Comparison of ENCODE assay signal across 2 cellular contexts in the genomic region with DNA sequence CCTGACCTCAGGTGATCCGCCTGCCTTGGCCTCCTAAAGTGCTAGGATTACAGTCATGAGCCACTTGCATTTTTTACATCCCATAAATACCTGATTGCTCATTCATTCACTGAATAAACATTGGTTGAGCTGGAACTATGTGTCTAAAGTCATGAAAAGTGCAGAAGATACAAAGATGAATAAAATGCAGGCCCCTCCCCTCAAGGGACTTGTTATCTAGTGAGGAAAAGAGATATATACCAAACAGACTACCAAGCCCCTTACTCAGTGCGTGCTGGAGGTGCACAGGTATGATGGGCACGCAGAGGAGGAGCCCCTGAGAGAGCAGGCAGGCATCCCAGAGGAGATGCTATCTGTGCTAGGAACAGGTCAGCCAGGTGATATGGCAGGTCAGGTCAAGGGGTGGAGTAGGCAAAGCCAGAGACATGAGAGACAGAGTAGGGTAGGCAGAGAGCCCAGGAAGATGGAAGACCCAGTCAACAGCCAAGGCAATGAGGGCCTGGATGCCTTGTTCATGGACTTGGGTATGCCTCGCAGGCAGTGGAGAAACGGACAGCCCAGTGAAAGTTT.
TF ChIP-seq lines count a peak whose summit lies in the region.

No MANE protein-coding gene starts in this region.

TF ChIP-seq in HCT116, 20 proteins besides CTCF, POLR2A, EP300 and RAD21 (continued from another document):
- TF ChIP-seq, protein P1, sequence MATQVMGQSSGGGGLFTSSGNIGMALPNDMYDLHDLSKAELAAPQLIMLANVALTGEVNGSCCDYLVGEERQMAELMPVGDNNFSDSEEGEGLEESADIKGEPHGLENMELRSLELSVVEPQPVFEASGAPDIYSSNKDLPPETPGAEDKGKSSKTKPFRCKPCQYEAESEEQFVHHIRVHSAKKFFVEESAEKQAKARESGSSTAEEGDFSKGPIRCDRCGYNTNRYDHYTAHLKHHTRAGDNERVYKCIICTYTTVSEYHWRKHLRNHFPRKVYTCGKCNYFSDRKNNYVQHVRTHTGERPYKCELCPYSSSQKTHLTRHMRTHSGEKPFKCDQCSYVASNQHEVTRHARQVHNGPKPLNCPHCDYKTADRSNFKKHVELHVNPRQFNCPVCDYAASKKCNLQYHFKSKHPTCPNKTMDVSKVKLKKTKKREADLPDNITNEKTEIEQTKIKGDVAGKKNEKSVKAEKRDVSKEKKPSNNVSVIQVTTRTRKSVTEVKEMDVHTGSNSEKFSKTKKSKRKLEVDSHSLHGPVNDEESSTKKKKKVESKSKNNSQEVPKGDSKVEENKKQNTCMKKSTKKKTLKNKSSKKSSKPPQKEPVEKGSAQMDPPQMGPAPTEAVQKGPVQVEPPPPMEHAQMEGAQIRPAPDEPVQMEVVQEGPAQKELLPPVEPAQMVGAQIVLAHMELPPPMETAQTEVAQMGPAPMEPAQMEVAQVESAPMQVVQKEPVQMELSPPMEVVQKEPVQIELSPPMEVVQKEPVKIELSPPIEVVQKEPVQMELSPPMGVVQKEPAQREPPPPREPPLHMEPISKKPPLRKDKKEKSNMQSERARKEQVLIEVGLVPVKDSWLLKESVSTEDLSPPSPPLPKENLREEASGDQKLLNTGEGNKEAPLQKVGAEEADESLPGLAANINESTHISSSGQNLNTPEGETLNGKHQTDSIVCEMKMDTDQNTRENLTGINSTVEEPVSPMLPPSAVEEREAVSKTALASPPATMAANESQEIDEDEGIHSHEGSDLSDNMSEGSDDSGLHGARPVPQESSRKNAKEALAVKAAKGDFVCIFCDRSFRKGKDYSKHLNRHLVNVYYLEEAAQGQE (IDR thresholded peaks at IDR 0.05; ENCODE audit: low read depth), result no peak
- TF ChIP-seq, protein P2, sequence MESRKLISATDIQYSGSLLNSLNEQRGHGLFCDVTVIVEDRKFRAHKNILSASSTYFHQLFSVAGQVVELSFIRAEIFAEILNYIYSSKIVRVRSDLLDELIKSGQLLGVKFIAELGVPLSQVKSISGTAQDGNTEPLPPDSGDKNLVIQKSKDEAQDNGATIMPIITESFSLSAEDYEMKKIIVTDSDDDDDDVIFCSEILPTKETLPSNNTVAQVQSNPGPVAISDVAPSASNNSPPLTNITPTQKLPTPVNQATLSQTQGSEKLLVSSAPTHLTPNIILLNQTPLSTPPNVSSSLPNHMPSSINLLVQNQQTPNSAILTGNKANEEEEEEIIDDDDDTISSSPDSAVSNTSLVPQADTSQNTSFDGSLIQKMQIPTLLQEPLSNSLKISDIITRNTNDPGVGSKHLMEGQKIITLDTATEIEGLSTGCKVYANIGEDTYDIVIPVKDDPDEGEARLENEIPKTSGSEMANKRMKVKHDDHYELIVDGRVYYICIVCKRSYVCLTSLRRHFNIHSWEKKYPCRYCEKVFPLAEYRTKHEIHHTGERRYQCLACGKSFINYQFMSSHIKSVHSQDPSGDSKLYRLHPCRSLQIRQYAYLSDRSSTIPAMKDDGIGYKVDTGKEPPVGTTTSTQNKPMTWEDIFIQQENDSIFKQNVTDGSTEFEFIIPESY (IDR thresholded peaks at IDR 0.05; ENCODE audit: extremely low read depth, insufficient replicate concordance, low read length), result no peak
- TF ChIP-seq ELF1 (IDR thresholded peaks at IDR 0.05; ENCODE audit: borderline replicate concordance, low read depth) (no peak), SRF (IDR thresholded peaks at IDR 0.05; ENCODE audit: low read depth) (no peak), FOSL1 (IDR thresholded peaks at IDR 0.05; ENCODE audit: low read depth) (peak; percentile 33; the same call in 1 of the 2 replicates), CEBPB (IDR thresholded peaks at IDR 0.05; ENCODE audit: low read depth) (peak; percentile 15; the same call in 1 of the 2 replicates), EGR1 (IDR thresholded peaks at IDR 0.05; ENCODE audit: low read depth) (no peak), YY1 (IDR thresholded peaks at IDR 0.05; ENCODE audit: extremely low read depth, insufficient replicate concordance, low read depth, low read length) (no peak), TCF7L2 (IDR thresholded peaks at IDR 0.05; ENCODE audit: borderline replicate concordance, extremely low read depth, insufficient read depth, insufficient read length) (no peak), ZNF274 (IDR thresholded peaks at IDR 0.05; ENCODE audit: low read depth, low read length) (no peak), SP1 (IDR thresholded peaks at IDR 0.05; ENCODE audit: low read depth) (no peak), POLR2AphosphoS5 (IDR thresholded peaks at IDR 0.05; ENCODE audit: low read depth, low read length) (no peak), SIN3A (IDR thresholded peaks at IDR 0.05; ENCODE audit: low read depth) (0 out of 2 replicates have a peak, but pooled peaks have one; percentile 31), JUND (IDR thresholded peaks at IDR 0.05) (peak; percentile 37; the same call in 1 of the 2 replicates), ZFX (IDR thresholded peaks at IDR 0.05) (no peak)
- TF ChIP-seq, protein P3, sequence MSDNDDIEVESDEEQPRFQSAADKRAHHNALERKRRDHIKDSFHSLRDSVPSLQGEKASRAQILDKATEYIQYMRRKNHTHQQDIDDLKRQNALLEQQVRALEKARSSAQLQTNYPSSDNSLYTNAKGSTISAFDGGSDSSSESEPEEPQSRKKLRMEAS (IDR thresholded peaks at IDR 0.05), result peak; percentile 31; the same call in 1 of the 2 replicates

TF ChIP-seq in WTC11, 78 proteins besides CTCF, POLR2A, EP300 and RAD21 (continued from another document):
- TF ChIP-seq, protein P4, sequence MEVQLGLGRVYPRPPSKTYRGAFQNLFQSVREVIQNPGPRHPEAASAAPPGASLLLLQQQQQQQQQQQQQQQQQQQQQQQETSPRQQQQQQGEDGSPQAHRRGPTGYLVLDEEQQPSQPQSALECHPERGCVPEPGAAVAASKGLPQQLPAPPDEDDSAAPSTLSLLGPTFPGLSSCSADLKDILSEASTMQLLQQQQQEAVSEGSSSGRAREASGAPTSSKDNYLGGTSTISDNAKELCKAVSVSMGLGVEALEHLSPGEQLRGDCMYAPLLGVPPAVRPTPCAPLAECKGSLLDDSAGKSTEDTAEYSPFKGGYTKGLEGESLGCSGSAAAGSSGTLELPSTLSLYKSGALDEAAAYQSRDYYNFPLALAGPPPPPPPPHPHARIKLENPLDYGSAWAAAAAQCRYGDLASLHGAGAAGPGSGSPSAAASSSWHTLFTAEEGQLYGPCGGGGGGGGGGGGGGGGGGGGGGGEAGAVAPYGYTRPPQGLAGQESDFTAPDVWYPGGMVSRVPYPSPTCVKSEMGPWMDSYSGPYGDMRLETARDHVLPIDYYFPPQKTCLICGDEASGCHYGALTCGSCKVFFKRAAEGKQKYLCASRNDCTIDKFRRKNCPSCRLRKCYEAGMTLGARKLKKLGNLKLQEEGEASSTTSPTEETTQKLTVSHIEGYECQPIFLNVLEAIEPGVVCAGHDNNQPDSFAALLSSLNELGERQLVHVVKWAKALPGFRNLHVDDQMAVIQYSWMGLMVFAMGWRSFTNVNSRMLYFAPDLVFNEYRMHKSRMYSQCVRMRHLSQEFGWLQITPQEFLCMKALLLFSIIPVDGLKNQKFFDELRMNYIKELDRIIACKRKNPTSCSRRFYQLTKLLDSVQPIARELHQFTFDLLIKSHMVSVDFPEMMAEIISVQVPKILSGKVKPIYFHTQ (CRISPR knock-in tag; IDR thresholded peaks at IDR 0.05), result no peak
- no peak for TF ChIP-seq GRHL2 (CRISPR knock-in tag; IDR thresholded peaks at IDR 0.05; ENCODE audit: insufficient replicate concordance, severe bottlenecking)
- TF ChIP-seq IRF2 (CRISPR knock-in tag; IDR thresholded peaks at IDR 0.05; ENCODE audit: borderline replicate concordance, low read depth), result no peak
- TF ChIP-seq GTF2I (CRISPR knock-in tag; conservative IDR thresholded peaks at IDR 0.05), result no peak
- TF ChIP-seq, protein P5, sequence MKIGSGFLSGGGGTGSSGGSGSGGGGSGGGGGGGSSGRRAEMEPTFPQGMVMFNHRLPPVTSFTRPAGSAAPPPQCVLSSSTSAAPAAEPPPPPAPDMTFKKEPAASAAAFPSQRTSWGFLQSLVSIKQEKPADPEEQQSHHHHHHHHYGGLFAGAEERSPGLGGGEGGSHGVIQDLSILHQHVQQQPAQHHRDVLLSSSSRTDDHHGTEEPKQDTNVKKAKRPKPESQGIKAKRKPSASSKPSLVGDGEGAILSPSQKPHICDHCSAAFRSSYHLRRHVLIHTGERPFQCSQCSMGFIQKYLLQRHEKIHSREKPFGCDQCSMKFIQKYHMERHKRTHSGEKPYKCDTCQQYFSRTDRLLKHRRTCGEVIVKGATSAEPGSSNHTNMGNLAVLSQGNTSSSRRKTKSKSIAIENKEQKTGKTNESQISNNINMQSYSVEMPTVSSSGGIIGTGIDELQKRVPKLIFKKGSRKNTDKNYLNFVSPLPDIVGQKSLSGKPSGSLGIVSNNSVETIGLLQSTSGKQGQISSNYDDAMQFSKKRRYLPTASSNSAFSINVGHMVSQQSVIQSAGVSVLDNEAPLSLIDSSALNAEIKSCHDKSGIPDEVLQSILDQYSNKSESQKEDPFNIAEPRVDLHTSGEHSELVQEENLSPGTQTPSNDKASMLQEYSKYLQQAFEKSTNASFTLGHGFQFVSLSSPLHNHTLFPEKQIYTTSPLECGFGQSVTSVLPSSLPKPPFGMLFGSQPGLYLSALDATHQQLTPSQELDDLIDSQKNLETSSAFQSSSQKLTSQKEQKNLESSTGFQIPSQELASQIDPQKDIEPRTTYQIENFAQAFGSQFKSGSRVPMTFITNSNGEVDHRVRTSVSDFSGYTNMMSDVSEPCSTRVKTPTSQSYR (CRISPR knock-in tag; IDR thresholded peaks at IDR 0.05), result no peak
- TF ChIP-seq JAZF1 (CRISPR knock-in tag; IDR thresholded peaks at IDR 0.05), result no peak
- TF ChIP-seq, protein P6, sequence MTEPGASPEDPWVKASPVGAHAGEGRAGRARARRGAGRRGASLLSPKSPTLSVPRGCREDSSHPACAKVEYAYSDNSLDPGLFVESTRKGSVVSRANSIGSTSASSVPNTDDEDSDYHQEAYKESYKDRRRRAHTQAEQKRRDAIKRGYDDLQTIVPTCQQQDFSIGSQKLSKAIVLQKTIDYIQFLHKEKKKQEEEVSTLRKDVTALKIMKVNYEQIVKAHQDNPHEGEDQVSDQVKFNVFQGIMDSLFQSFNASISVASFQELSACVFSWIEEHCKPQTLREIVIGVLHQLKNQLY (CRISPR knock-in tag; IDR thresholded peaks at IDR 0.05), result no peak
- TF ChIP-seq ZNF263 (CRISPR knock-in tag; IDR thresholded peaks at IDR 0.05; ENCODE audit: low read depth), result no peak
- TF ChIP-seq, protein P7, sequence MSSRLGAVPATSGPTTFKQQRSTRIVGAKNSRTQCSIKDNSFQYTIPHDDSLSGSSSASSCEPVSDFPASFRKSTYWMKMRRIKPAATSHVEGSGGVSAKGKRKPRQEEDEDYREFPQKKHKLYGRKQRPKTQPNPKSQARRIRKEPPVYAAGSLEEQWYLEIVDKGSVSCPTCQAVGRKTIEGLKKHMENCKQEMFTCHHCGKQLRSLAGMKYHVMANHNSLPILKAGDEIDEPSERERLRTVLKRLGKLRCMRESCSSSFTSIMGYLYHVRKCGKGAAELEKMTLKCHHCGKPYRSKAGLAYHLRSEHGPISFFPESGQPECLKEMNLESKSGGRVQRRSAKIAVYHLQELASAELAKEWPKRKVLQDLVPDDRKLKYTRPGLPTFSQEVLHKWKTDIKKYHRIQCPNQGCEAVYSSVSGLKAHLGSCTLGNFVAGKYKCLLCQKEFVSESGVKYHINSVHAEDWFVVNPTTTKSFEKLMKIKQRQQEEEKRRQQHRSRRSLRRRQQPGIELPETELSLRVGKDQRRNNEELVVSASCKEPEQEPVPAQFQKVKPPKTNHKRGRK (CRISPR knock-in tag; IDR thresholded peaks at IDR 0.05; ENCODE audit: borderline replicate concordance), result no peak
- TF ChIP-seq, protein P8, sequence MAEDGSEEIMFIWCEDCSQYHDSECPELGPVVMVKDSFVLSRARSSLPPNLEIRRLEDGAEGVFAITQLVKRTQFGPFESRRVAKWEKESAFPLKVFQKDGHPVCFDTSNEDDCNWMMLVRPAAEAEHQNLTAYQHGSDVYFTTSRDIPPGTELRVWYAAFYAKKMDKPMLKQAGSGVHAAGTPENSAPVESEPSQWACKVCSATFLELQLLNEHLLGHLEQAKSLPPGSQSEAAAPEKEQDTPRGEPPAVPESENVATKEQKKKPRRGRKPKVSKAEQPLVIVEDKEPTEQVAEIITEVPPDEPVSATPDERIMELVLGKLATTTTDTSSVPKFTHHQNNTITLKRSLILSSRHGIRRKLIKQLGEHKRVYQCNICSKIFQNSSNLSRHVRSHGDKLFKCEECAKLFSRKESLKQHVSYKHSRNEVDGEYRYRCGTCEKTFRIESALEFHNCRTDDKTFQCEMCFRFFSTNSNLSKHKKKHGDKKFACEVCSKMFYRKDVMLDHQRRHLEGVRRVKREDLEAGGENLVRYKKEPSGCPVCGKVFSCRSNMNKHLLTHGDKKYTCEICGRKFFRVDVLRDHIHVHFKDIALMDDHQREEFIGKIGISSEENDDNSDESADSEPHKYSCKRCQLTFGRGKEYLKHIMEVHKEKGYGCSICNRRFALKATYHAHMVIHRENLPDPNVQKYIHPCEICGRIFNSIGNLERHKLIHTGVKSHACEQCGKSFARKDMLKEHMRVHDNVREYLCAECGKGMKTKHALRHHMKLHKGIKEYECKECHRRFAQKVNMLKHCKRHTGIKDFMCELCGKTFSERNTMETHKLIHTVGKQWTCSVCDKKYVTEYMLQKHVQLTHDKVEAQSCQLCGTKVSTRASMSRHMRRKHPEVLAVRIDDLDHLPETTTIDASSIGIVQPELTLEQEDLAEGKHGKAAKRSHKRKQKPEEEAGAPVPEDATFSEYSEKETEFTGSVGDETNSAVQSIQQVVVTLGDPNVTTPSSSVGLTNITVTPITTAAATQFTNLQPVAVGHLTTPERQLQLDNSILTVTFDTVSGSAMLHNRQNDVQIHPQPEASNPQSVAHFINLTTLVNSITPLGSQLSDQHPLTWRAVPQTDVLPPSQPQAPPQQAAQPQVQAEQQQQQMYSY (CRISPR knock-in tag; IDR thresholded peaks at IDR 0.05), result no peak
TF ChIP-seq in WTC11: peak in this region for 0.
